ENCODE assay signal across 12 cellular contexts in the genomic region with DNA sequence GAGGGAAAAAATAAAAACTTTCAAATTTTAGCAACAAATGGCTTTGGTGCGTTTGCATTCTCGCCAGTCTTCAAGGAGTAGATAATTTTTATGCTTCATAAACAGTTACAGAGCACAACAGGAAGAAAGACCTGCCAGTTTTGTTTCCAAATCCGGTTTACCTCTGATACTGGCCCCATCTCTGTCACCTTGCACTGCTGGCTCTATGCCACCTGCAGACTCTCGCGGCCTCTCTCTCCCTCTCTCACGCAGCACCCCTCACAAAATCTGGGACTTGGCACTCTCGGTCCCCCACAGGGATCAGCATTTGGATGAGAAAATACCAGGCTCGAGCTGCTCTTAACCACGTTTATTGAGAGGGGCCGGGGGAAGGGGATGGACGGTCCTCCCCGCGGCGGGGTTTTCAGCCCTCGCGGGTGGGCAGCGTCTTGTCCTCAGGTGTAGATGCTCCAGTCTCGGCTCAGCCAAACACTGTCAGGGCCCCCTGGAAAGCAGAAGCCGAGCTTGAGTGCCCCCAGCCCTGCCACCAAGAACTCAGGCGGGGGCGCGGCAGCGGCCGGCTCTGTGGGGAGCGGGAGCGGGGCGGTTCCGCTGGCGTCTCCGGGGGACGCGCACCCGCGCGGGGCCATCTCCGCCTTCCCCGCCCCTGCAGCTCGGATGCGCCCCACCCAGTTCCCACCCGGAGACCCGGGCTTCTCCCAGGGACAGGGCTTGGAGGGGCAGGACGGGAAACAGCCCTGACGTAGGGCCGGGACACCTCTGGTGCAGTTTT. TPM values are rescaled to one million over a fixed set of nuclear protein-coding genes. Genes with fewer than 3 reads are reported as not detected.
A peak's percentile ranks its signal among the peaks of the same experiment; 100 is the strongest.
DNase-seq lines count a peak whose midpoint lies in the region; ATAC-seq and TF ChIP-seq lines count a peak whose summit lies in the region.
"Had no signal": no experiment of that assay in that cellular context is flagged by ENCODE, and none has a peak within 500 bp of the region (broad histone marks: within the 10 kb centered on the region; RNA-seq: fewer than 3 reads in every experiment).

No MANE protein-coding gene starts in this region.

- H3K9me3 ChIP-seq in WERI-Rb-1 (ENCODE audit: severe bottlenecking): no peaks in the 10 kb centered on the region
- peaks cover 4% of the 10 kb centered on the region for H3K9me3 ChIP-seq in suprapubic skin
- H3K9me3 ChIP-seq: esophagus squamous epithelium had no signal

- no peak for TF ChIP-seq CTCF in WERI-Rb-1 (IDR thresholded peaks at IDR 0.05; ENCODE audit: low read depth, low read length)
- TF ChIP-seq CTCF in suprapubic skin (IDR thresholded peaks at IDR 0.05): no peak

- peak; percentile 23 to 29 for ATAC-seq in activated T-cell treated with anti-CD3 and anti-CD28 coated beads, Interleukin-2, amount 50 U/mL, for 72 hours (replicated peaks in 1 of 2)
- ATAC-seq in HG02571 (IDR thresholded peaks at IDR 0.05; ENCODE audit: unreplicated experiment): no peak

- H3K36me3 ChIP-seq in WERI-Rb-1 (no peaks in the 10 kb centered on the region), suprapubic skin (no peaks in the 10 kb centered on the region)
- H3K36me3 ChIP-seq: esophagus squamous epithelium had no signal

- no peak for TF ChIP-seq POLR2A in suprapubic skin (IDR thresholded peaks at IDR 0.05)

- peaks cover 5% of the 10 kb centered on the region for H3K4me1 Mint-ChIP-seq in activated T-cell treated with anti-CD3 and anti-CD28 coated beads, Interleukin-2, amount 50 U/mL, for 72 hours (ENCODE audit: low read depth)

- H3K4me3 ChIP-seq in WERI-Rb-1 (ENCODE audit: low read depth, low read length) (peak overlapping the region; percentile 43), suprapubic skin (peak overlapping the region; percentile 34)

- peaks cover 15% of the 10 kb centered on the region for H3K4me1 ChIP-seq in suprapubic skin

- no peaks in the 10 kb centered on the region for H3K9me3 Mint-ChIP-seq in activated T-cell treated with anti-CD3 and anti-CD28 coated beads, Interleukin-2, amount 50 U/mL, for 72 hours

- 4% methylated on average over 17 of the region's 44 CpGs for WGBS in suprapubic skin

- peaks cover 1 to 2% of the 10 kb centered on the region in 2 donors for H3K36me3 Mint-ChIP-seq in activated T-cell treated with anti-CD3 and anti-CD28 coated beads, Interleukin-2, amount 50 U/mL, for 72 hours (ENCODE audit: insufficient read depth in 2 of 2)

- peaks cover 61% of the 10 kb centered on the region for H3K27me3 Mint-ChIP-seq in activated T-cell treated with anti-CD3 and anti-CD28 coated beads, Interleukin-2, amount 50 U/mL, for 72 hours (ENCODE audit: low read depth)

- H3K27ac ChIP-seq in WERI-Rb-1: no peak overlapping the region
- no peak overlapping the region for H3K27ac ChIP-seq in suprapubic skin
- H3K27ac ChIP-seq: esophagus squamous epithelium had no signal

- H3K27ac Mint-ChIP-seq in activated T-cell treated with anti-CD3 and anti-CD28 coated beads, Interleukin-2, amount 50 U/mL, for 72 hours: no peak overlapping the region

- H3K27me3 ChIP-seq in WERI-Rb-1 (ENCODE audit: insufficient read depth, low read depth, severe bottlenecking) (peaks cover 13% of the 10 kb centered on the region), suprapubic skin (peaks cover 61% of the 10 kb centered on the region)

- no peak for TF ChIP-seq EP300 in suprapubic skin (IDR thresholded peaks at IDR 0.05)

- peak overlapping the region; percentile 41 to 54 for H3K4me3 Mint-ChIP-seq in activated T-cell treated with anti-CD3 and anti-CD28 coated beads, Interleukin-2, amount 50 U/mL, for 72 hours

- DNase-seq in activated T-cell treated with anti-CD3 and anti-CD28 coated beads, Interleukin-2, amount 50 U/mL, for 72 hours: no peak
- no peak for DNase-seq in activated T-cell treated with anti-CD3 and anti-CD28 coated beads, Interleukin-2, amount 50 U/mL, for 1 hour
- no peak for DNase-seq in WERI-Rb-1
- DNase-seq in left kidney (ENCODE audit: low read depth, low spot score): peak; percentile 34
- DNase-seq in suprapubic skin (ENCODE audit: low spot score in 2 of 2): no peak
- no peak for DNase-seq in OCI-M1 (lab: John Stamatoyannopoulos, UW)
- DNase-seq in DMS53 (lab: John Stamatoyannopoulos, UW): no peak
- DNase-seq: esophagus squamous epithelium; MV-4-11; stimulated activated CD4-positive, alpha-beta T cell treated with anti-CD3 and anti-CD28 coated beads, Interleukin-2, amount 100 ng/mL, for 24 hours had no signal

RNA-seq across cellular contexts. Expression of gene SCGB3A1, which starts 1.3 kb away (rescaled TPM):
- not detected for total RNA-seq in activated T-cell treated with anti-CD3 and anti-CD28 coated beads, Interleukin-2, amount 50 U/mL, for 72 hours
- total RNA-seq in suprapubic skin: 1 to 10 TPM in 3 of 4 donors, not detected in 1; 2.2 to 7.8 (median 4.1) TPM
- total RNA-seq: mononuclear cell had no signal

RNA-seq across cellular contexts. Expression of gene FLT4, which starts 59.4 kb away (rescaled TPM):
- total RNA-seq in activated T-cell treated with anti-CD3 and anti-CD28 coated beads, Interleukin-2, amount 50 U/mL, for 72 hours: 1 to 10 TPM in 1 of 2 donors, under 1 TPM in 1; 0.79 to 1.7 TPM
- 1 to 10 TPM in 3 of 4 donors, under 1 TPM in 1; 0.79 to 8.9 (median 1.4) TPM for total RNA-seq in suprapubic skin
